ENCODE assay signal across 8 cellular contexts in the genomic region with DNA sequence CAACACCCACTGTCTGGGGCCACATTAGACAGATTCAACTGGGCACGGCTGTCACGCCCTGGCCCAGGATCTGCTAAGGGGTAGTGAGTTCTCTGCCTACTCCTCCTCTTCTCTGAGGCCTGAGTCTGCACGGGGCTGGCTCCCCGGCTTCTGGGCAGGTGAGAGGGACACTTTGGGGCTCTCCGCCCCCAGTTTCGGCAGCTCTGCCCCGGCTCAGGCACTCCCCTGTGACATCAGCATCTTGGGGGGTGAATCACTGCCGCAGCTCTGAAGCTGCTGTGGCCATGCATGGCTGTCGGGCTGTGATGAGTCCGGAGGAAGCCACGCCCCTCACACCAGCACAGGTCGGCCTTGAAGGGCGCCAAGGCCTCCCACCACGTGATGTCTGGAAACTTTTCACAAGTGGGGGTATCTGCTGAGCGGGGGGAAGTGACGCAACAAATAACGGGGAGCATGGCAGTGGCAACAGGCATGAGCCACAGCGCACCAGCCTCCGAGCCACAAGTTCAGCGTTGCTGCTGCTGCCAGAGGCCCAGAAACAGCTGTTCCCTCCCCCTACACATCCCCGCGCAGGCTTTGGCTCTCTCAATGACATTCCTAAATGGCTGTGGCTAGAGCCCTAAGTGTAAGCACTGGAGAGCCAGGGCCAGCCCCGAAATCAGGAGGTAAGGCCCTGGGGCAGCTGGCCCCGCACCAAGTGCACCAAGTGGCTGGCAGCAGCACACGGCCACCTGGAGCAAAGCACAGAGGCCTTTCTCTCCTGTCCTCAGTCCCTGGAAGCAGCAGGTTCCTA. TPM values are rescaled to one million over a fixed set of nuclear protein-coding genes. Genes with fewer than 3 reads are reported as not detected.
A peak's percentile ranks its signal among the peaks of the same experiment; 100 is the strongest.
DNase-seq lines count a peak whose midpoint lies in the region; ATAC-seq and TF ChIP-seq lines count a peak whose summit lies in the region.

No MANE protein-coding gene starts in this region.

- peaks cover 8% of the 10 kb centered on the region for H3K36me3 ChIP-seq in mesendoderm (ENCODE audit: control insufficient read depth, insufficient read depth, low read length)

- peaks cover 18% of the 10 kb centered on the region for H3K79me1 ChIP-seq in mesendoderm (ENCODE audit: low read length)

- H3K56ac ChIP-seq in mesendoderm (ENCODE audit: low read length): peak overlapping the region; percentile 69

- H4K5ac ChIP-seq in mesendoderm (ENCODE audit: low read length): no peak overlapping the region

- no peak overlapping the region for H3K18ac ChIP-seq in mesendoderm (ENCODE audit: low read length)

- H3K9ac ChIP-seq in mesendoderm (ENCODE audit: low read length): peak overlapping the region; percentile 26

- TF ChIP-seq CTCF in dorsolateral prefrontal cortex (IDR thresholded peaks at IDR 0.05 in 54 of 56, conservative IDR thresholded peaks at IDR 0.05 in 2 of 56; ENCODE audit: low read depth in 1 of 56, partially characterized antibody in 56 of 56): peak in 1 of 56 donors; percentile 5

- peak overlapping the region in 33 of 59 donors; percentile 0 to 39 (median 21) for H3K4me3 ChIP-seq in dorsolateral prefrontal cortex
- no peak overlapping the region for H3K4me3 ChIP-seq in mesendoderm (ENCODE audit: low read length)

- no peak overlapping the region for H4K8ac ChIP-seq in mesendoderm (ENCODE audit: low read depth, low read length)

- H3K4me1 ChIP-seq in mesendoderm (ENCODE audit: control insufficient read depth, low read depth, low read length): peaks cover 26% of the 10 kb centered on the region

- H3K27ac ChIP-seq in dorsolateral prefrontal cortex (peak overlapping the region; percentile 75 to 96 (median 90)), mesendoderm (ENCODE audit: low read depth, low read length) (peak overlapping the region; percentile 41)

- no peak overlapping the region for H3K4ac ChIP-seq in mesendoderm (ENCODE audit: low read depth, low read length)

- WGBS in mesendoderm (ENCODE audit: extremely low coverage, insufficient coverage, low lambda C conversion rate): no CpG with 5 or more reads among the region's 25 CpGs

- no peaks in the 10 kb centered on the region for H3K27me3 ChIP-seq in dorsolateral prefrontal cortex
- no peaks in the 10 kb centered on the region for H3K27me3 ChIP-seq in mesendoderm (ENCODE audit: insufficient read depth, low read length, poor library complexity)

- H2AK5ac ChIP-seq in mesendoderm (ENCODE audit: low read length): peak overlapping the region; percentile 85

- H3K23ac ChIP-seq in mesendoderm (ENCODE audit: low read length): no peak overlapping the region

- H3K4me2 ChIP-seq in mesendoderm (ENCODE audit: low read length): no peak overlapping the region

- peaks cover 2% of the 10 kb centered on the region for H3K79me2 ChIP-seq in mesendoderm (ENCODE audit: control insufficient read depth, insufficient read depth, low read length)

- DNase-seq in A172 (ENCODE audit: low spot score) (peak; percentile 92), HS-27A (ENCODE audit: low read depth) (peak; percentile 96), dorsolateral prefrontal cortex (peak in 9 of 10 donors; percentile 44 to 91 (median 67)), mesendoderm (peak; percentile 87), NCI-H446 treated with DMSO at 0.1 percent for 48 hours (lab: John Stamatoyannopoulos, UW) (no peak)
- peak; percentile 73 to 85 for DNase-seq in activated CD8-positive, alpha-beta memory T cell treated with anti-CD3 and anti-CD28 coated beads for 1 hour (ENCODE audit: extremely low read depth in 1 of 2, low read depth in 1 of 2)
- DNase-seq in stimulated activated CD8-positive, alpha-beta memory T cell treated with anti-CD3 and anti-CD28 coated beads, Interleukin-15, amount 100 ng/mL, for 1 hour (ENCODE audit: low read depth): peak; percentile 73

- ATAC-seq in GM19328 (IDR thresholded peaks at IDR 0.05; ENCODE audit: unreplicated experiment): peak; percentile 71

- no peak overlapping the region for H2BK15ac ChIP-seq in mesendoderm (replicated peaks; ENCODE audit: low read depth)

- H2BK120ac ChIP-seq in mesendoderm (ENCODE audit: low read depth, low read length): no peak overlapping the region

- intact Hi-C loops in dorsolateral prefrontal cortex (cut with DNase I): loop anchor here in 1 of 2 donors (1.0 to 5.0 kb wide), 2 partner anchors 16 to 62 kb away; no protein-coding TSS in a partner anchor

- peak overlapping the region; percentile 43 for H2BK5ac ChIP-seq in mesendoderm (ENCODE audit: low read length)

RNA-seq across cellular contexts. Expression of gene ZBTB17, which starts 26.3 kb away (rescaled TPM):
- 23.8 and 25.1 TPM in 2 replicates for total RNA-seq in A172 (2014; rRNA removed; shearing (Covaris generic))
- total RNA-seq in dorsolateral prefrontal cortex: 10 to 100 TPM; 29.3 to 71.4 (median 45.9) TPM
- polyA plus RNA-seq in mesendoderm (2013, experiment 1 of 2): 16.0 TPM
- 15.4 TPM for polyA plus RNA-seq in mesendoderm (2013, experiment 2 of 2)

RNA-seq across cellular contexts. Expression of gene SRARP, which starts 54.4 kb away (rescaled TPM):
- total RNA-seq in A172 (2014; rRNA removed; shearing (Covaris generic)): not detected in 2 replicates
- 10 to 100 TPM in 12 of 120 experiments, 1 to 10 TPM in 108; 2.1 to 17.6 (median 5.9) TPM for total RNA-seq in dorsolateral prefrontal cortex
- 0.03 TPM for polyA plus RNA-seq in mesendoderm (2013, experiment 1 of 2)
- polyA plus RNA-seq in mesendoderm (2013, experiment 2 of 2): 0.04 TPM
